In genomic region chr20:15654208-15654649, GRCh38 we compare ENCODE assay signal across 8 cellular contexts.
DNase-seq lines count a peak whose midpoint lies in the region; TF ChIP-seq lines count a peak whose summit lies in the region.

No MANE protein-coding gene starts in this region.

- DNase-seq in activated CD4-positive, alpha-beta T cell treated with anti-CD3 and anti-CD28 coated beads, Interleukin-2, amount 10 ng/mL, durations not matched to agents 24 days and 14 days, result peak; percentile 57
- DNase-seq in activated CD4-positive, alpha-beta T cell treated with anti-CD3 and anti-CD28 coated beads for 1 hour, result no peak
- DNase-seq in H7 (peak; percentile 63), KBM-7 (peak; percentile 63), OCI-M1 (lab: John Stamatoyannopoulos, UW) (peak; percentile 87), esophagus squamous epithelium (lab: John Stamatoyannopoulos, UW) (no peak), neuronal stem cell (ENCODE audit: low spot score) (peak; percentile 54)
- no peak for DNase-seq in activated CD4-positive, CD25-positive, alpha-beta regulatory T cell (lab: John Stamatoyannopoulos, UW)

- no peaks in the 10 kb centered on the region for H3K4me1 ChIP-seq in esophagus squamous epithelium
- peaks cover 5 to 12% of the 10 kb centered on the region in 2 donors for H3K4me1 ChIP-seq in neuronal stem cell (ENCODE audit: control insufficient read depth in 2 of 2, insufficient read depth in 1 of 2, low read depth in 1 of 2, low read length in 2 of 2)

- H4K8ac ChIP-seq in neuronal stem cell (ENCODE audit: low read depth, low read length), result no peak overlapping the region

- H2BK120ac ChIP-seq in neuronal stem cell (ENCODE audit: low read depth, low read length), result no peak overlapping the region

- TF ChIP-seq POLR2A in esophagus squamous epithelium (IDR thresholded peaks at IDR 0.05), result no peak

- H3K4ac ChIP-seq in neuronal stem cell (ENCODE audit: low read length), result no peak overlapping the region

- intact Hi-C loops in activated CD4-positive, alpha-beta T cell treated with anti-CD3 and anti-CD28 coated beads, Interleukin-2, amount 10 ng/mL, durations not matched to agents 24 days and 14 days (cut with micrococcal nuclease), result no loop called here
- intact Hi-C loops in esophagus squamous epithelium (cut with DNase I), result no loop called here

- H4K91ac ChIP-seq in neuronal stem cell (ENCODE audit: low read depth, low read length, poor library complexity), result no peak overlapping the region

- H3K36me3 ChIP-seq in H7 (replicated peaks; ENCODE audit: control insufficient read depth, insufficient read depth, low read length), result no peaks in the 10 kb centered on the region
- H3K36me3 ChIP-seq in esophagus squamous epithelium, result no peaks in the 10 kb centered on the region
- no peaks in the 10 kb centered on the region for H3K36me3 ChIP-seq in neuronal stem cell (replicated peaks in 1 of 2; ENCODE audit: control insufficient read depth in 2 of 2, insufficient read depth in 2 of 2, low read length in 2 of 2)

- no peak overlapping the region for H2BK15ac ChIP-seq in neuronal stem cell (ENCODE audit: low read length)

- H3K4me3 Mint-ChIP-seq in activated CD4-positive, alpha-beta T cell treated with anti-CD3 and anti-CD28 coated beads, Interleukin-2, amount 10 ng/mL, durations not matched to agents 24 days and 14 days, result no peak overlapping the region

- H3K27me3 ChIP-seq in H7 (ENCODE audit: control insufficient read depth, insufficient read depth, low read length) (no peaks in the 10 kb centered on the region), esophagus squamous epithelium (no peaks in the 10 kb centered on the region), neuronal stem cell (ENCODE audit: control insufficient read depth in 3 of 3, insufficient read depth in 3 of 3, low read depth in 1 of 3, low read length in 3 of 3) (no peaks in the 10 kb centered on the region)

- no peak overlapping the region for H3K9ac ChIP-seq in neuronal stem cell (ENCODE audit: low read depth, low read length, poor library complexity)

- H3K27ac Mint-ChIP-seq in activated CD4-positive, alpha-beta T cell treated with anti-CD3 and anti-CD28 coated beads, Interleukin-2, amount 10 ng/mL, durations not matched to agents 24 days and 14 days, result no peak overlapping the region

- H3K4me3 ChIP-seq in H7 (ENCODE audit: insufficient read depth, low read depth, low read length), result no peak overlapping the region
- H3K4me3 ChIP-seq in esophagus squamous epithelium, result no peak overlapping the region
- H3K4me3 ChIP-seq in neuronal stem cell (ENCODE audit: low read length in 2 of 2), result no peak overlapping the region

- H3K27ac ChIP-seq in esophagus squamous epithelium (no peak overlapping the region), neuronal stem cell (replicated peaks; ENCODE audit: low read length) (no peak overlapping the region)

- no peak overlapping the region for H3K4me2 ChIP-seq in neuronal stem cell (ENCODE audit: insufficient read depth, low read length, poor library complexity, severe bottlenecking)

- H3K14ac ChIP-seq in neuronal stem cell (ENCODE audit: low read length), result no peak overlapping the region

- no peaks in the 10 kb centered on the region for H3K4me1 Mint-ChIP-seq in activated CD4-positive, alpha-beta T cell treated with anti-CD3 and anti-CD28 coated beads, Interleukin-2, amount 10 ng/mL, durations not matched to agents 24 days and 14 days

- no peak overlapping the region for H2AK5ac ChIP-seq in neuronal stem cell (ENCODE audit: low read depth, low read length)

- no peak overlapping the region for H2AFZ ChIP-seq in neuronal stem cell (ENCODE audit: low read length)

- H3K36me3 Mint-ChIP-seq in activated CD4-positive, alpha-beta T cell treated with anti-CD3 and anti-CD28 coated beads, Interleukin-2, amount 10 ng/mL, durations not matched to agents 24 days and 14 days (ENCODE audit: low read depth), result no peaks in the 10 kb centered on the region

- H3K79me1 ChIP-seq in neuronal stem cell (ENCODE audit: low read depth, low read length), result no peaks in the 10 kb centered on the region

- in situ Hi-C loops in KBM-7 (cut with MboI; ENCODE audit: low pct_unique_long_range_greater_than_20kb, low sequenced_read_pairs), result no loop called here

- no peak overlapping the region for H2BK12ac ChIP-seq in neuronal stem cell (ENCODE audit: low read length)

- H3K9me3 ChIP-seq in esophagus squamous epithelium (no peaks in the 10 kb centered on the region), neuronal stem cell (replicated peaks in 1 of 2; ENCODE audit: control insufficient read depth in 2 of 2, insufficient read depth in 1 of 2, low read depth in 1 of 2, low read length in 2 of 2) (no peaks in the 10 kb centered on the region)

- no peak overlapping the region for H2BK5ac ChIP-seq in neuronal stem cell (ENCODE audit: low read length)

- 67 to 72% methylated on average over 2 of the region's 2 CpGs for WGBS in esophagus squamous epithelium, 2 donors
- no CpG with 5 or more reads among the region's 2 CpGs for WGBS in neuronal stem cell (ENCODE audit: extremely low coverage in 2 of 2, insufficient read length in 2 of 2, insufficient replicate concordance in 1 of 2), 2 donors

- no peaks in the 10 kb centered on the region for H3K27me3 Mint-ChIP-seq in activated CD4-positive, alpha-beta T cell treated with anti-CD3 and anti-CD28 coated beads, Interleukin-2, amount 10 ng/mL, durations not matched to agents 24 days and 14 days

- H3K9me3 Mint-ChIP-seq in activated CD4-positive, alpha-beta T cell treated with anti-CD3 and anti-CD28 coated beads, Interleukin-2, amount 10 ng/mL, durations not matched to agents 24 days and 14 days, result no peaks in the 10 kb centered on the region

- TF ChIP-seq CTCF in esophagus squamous epithelium (IDR thresholded peaks at IDR 0.05), result peak in 4 of 6 experiments; percentile 19 to 53 (median 30)

- no peak overlapping the region for H3K18ac ChIP-seq in neuronal stem cell (ENCODE audit: low read length)

- no peak overlapping the region for H3K23ac ChIP-seq in neuronal stem cell (ENCODE audit: low read depth, low read length, poor library complexity)

Comparison
In these comparisons a context has a peak if more than half of its experiments do, and no peak if none do; other contexts are left out.
1. DNase-seq: peak in activated CD4-positive, alpha-beta T cell treated with anti-CD3 and anti-CD28 coated beads, Interleukin-2, amount 10 ng/mL, durations not matched to agents 24 days and 14 days (single experiment), H7 (single experiment), KBM-7 (single experiment), OCI-M1 (single experiment) and neuronal stem cell (single experiment); none in activated CD4-positive, alpha-beta T cell treated with anti-CD3 and anti-CD28 coated beads for 1 hour (single experiment), esophagus squamous epithelium (single experiment) and activated CD4-positive, CD25-positive, alpha-beta regulatory T cell (0 of 4).